Comparison of ENCODE assay signal across 8 cellular contexts in genomic region chr1:53945183-53945432, GRCh38. TPM values are rescaled to one million over a fixed set of nuclear protein-coding genes. Genes with fewer than 3 reads are reported as not detected.
A peak's percentile ranks its signal among the peaks of the same experiment; 100 is the strongest.
DNase-seq lines count a peak whose midpoint lies in the region; ATAC-seq, FAIRE-seq and TF ChIP-seq lines count a peak whose summit lies in the region.

No MANE protein-coding gene starts in this region.

- H4K8ac ChIP-seq in neuronal stem cell (ENCODE audit: low read depth, low read length), result no peak overlapping the region

- H3K27ac ChIP-seq in CD4-positive, alpha-beta T cell (ENCODE audit: low read depth, low read length), result peak overlapping the region; percentile 55
- peak overlapping the region; percentile 80 for H3K27ac ChIP-seq in effector memory CD4-positive, alpha-beta T cell (ENCODE audit: insufficient read depth, low read length, poor library complexity, severe bottlenecking)
- H3K27ac ChIP-seq in neuronal stem cell (replicated peaks; ENCODE audit: low read length), result peak overlapping the region; percentile 71

- peak overlapping the region; percentile 77 for H3K14ac ChIP-seq in neuronal stem cell (ENCODE audit: low read length)

- peaks cover 15% of the 10 kb centered on the region for H3K4me1 ChIP-seq in effector memory CD4-positive, alpha-beta T cell (ENCODE audit: control insufficient read depth, insufficient read depth, low read length, poor library complexity, severe bottlenecking)
- peaks cover 4 to 11% of the 10 kb centered on the region in 2 donors for H3K4me1 ChIP-seq in neuronal stem cell (ENCODE audit: control insufficient read depth in 2 of 2, insufficient read depth in 1 of 2, low read depth in 1 of 2, low read length in 2 of 2)

- H3K4me3 Mint-ChIP-seq in CD4-positive, alpha-beta T cell, result peak overlapping the region; percentile 99

- no peak for FAIRE-seq in RCC 7860 (lab: Jason Lieb, UNC)

- no peak for TF ChIP-seq POLR2A in NB4 (IDR thresholded peaks at IDR 0.05; ENCODE audit: extremely low read depth, insufficient read length)

- H3K4ac ChIP-seq in neuronal stem cell (ENCODE audit: low read length), result no peak overlapping the region

- H3K36me3 ChIP-seq in effector memory CD4-positive, alpha-beta T cell (ENCODE audit: control insufficient read depth, insufficient read depth, low read length), result no peaks in the 10 kb centered on the region
- H3K36me3 ChIP-seq in neuronal stem cell (replicated peaks in 1 of 2; ENCODE audit: control insufficient read depth in 2 of 2, insufficient read depth in 2 of 2, low read length in 2 of 2), result peaks cover under 1 to 23% of the 10 kb centered on the region in 2 donors

- H3K4me1 Mint-ChIP-seq in CD4-positive, alpha-beta T cell (ENCODE audit: low read depth), result peaks cover 61% of the 10 kb centered on the region

- H3K27me3 Mint-ChIP-seq in CD4-positive, alpha-beta T cell, result no peaks in the 10 kb centered on the region

- H3K27ac Mint-ChIP-seq in CD4-positive, alpha-beta T cell, result peak overlapping the region; percentile 91

- H3K36me3 Mint-ChIP-seq in CD4-positive, alpha-beta T cell (ENCODE audit: low read depth), result peaks cover 13% of the 10 kb centered on the region

- DNase-seq in CD4-positive, alpha-beta T cell, result no peak
- DNase-seq in NB4 (ENCODE audit: low read depth) (no peak), neuronal stem cell (ENCODE audit: low spot score) (no peak), RCC 7860 (ENCODE audit: low spot score) (no peak)
- no peak for DNase-seq in effector memory CD4-positive, alpha-beta T cell
- no peak for DNase-seq in activated CD8-positive, alpha-beta memory T cell treated with anti-CD3 and anti-CD28 coated beads for 24 hours

- POLR2A ChIA-PET in CD4-positive, alpha-beta T cell (lab: Charles Lee), result interaction anchor here (0.6 to 2.9 kb wide), 21 partner anchors 9 to 1541 kb away, joined by 3 to 54 read pairs (median 5); partner anchors contain the start of genes DIO1, NDC1, ORC1 and PRPF38A

- H3K23ac ChIP-seq in neuronal stem cell (ENCODE audit: low read depth, low read length, poor library complexity), result peak overlapping the region; percentile 98

- CTCF ChIA-PET in CD4-positive, alpha-beta T cell (lab: Charles Lee), result interaction anchor here (0.6 to 2.6 kb wide), 6 partner anchors 14 to 544 kb away, joined by 3 to 19 read pairs (median 4); partner anchors contain the start of gene NDC1

- H3K18ac ChIP-seq in neuronal stem cell (ENCODE audit: low read length), result peak overlapping the region; percentile 86

- peak overlapping the region; percentile 99 for H2BK5ac ChIP-seq in neuronal stem cell (ENCODE audit: low read length)

- peak overlapping the region; percentile 81 for H3K4me3 ChIP-seq in NB4 (ENCODE audit: low read depth, low read length)
- H3K4me3 ChIP-seq in effector memory CD4-positive, alpha-beta T cell (ENCODE audit: insufficient read depth, low read depth, low read length, poor library complexity, severe bottlenecking), result peak overlapping the region; percentile 89
- peak overlapping the region; percentile 92 to 97 for H3K4me3 ChIP-seq in neuronal stem cell (ENCODE audit: low read length in 2 of 2)

- WGBS in neuronal stem cell (ENCODE audit: extremely low coverage in 2 of 2, insufficient read length in 2 of 2, insufficient replicate concordance in 1 of 2), 2 donors, result no CpG with 5 or more reads among the region's 16 CpGs

- H3K4me2 ChIP-seq in neuronal stem cell (ENCODE audit: insufficient read depth, low read length, poor library complexity, severe bottlenecking), result peak overlapping the region; percentile 72

- peaks cover 6% of the 10 kb centered on the region for H3K79me1 ChIP-seq in neuronal stem cell (ENCODE audit: low read depth, low read length)

- H3K27me3 ChIP-seq in CD4-positive, alpha-beta T cell (ENCODE audit: control insufficient read depth, insufficient read depth, low read length), result no peaks in the 10 kb centered on the region
- H3K27me3 ChIP-seq in effector memory CD4-positive, alpha-beta T cell (replicated peaks; ENCODE audit: control insufficient read depth, insufficient read depth, low read length, poor library complexity, severe bottlenecking), result no peaks in the 10 kb centered on the region
- H3K27me3 ChIP-seq in neuronal stem cell (ENCODE audit: control insufficient read depth in 3 of 3, insufficient read depth in 3 of 3, low read depth in 1 of 3, low read length in 3 of 3), result no peaks in the 10 kb centered on the region

- H2BK15ac ChIP-seq in neuronal stem cell (ENCODE audit: low read length), result no peak overlapping the region

- no peak overlapping the region for H2BK120ac ChIP-seq in neuronal stem cell (ENCODE audit: low read depth, low read length)

- H3K9ac ChIP-seq in neuronal stem cell (ENCODE audit: low read depth, low read length, poor library complexity), result peak overlapping the region; percentile 97

- no peaks in the 10 kb centered on the region for H3K9me3 ChIP-seq in CD4-positive, alpha-beta T cell (ENCODE audit: control insufficient read depth, low read length)
- no peaks in the 10 kb centered on the region for H3K9me3 ChIP-seq in effector memory CD4-positive, alpha-beta T cell (ENCODE audit: control insufficient read depth, low read length)
- peaks cover 0 to 5% of the 10 kb centered on the region in 2 donors for H3K9me3 ChIP-seq in neuronal stem cell (replicated peaks in 1 of 2; ENCODE audit: control insufficient read depth in 2 of 2, insufficient read depth in 1 of 2, low read depth in 1 of 2, low read length in 2 of 2)

- ATAC-seq in CD4-positive, alpha-beta T cell (ENCODE audit: poor library complexity), result no peak
- no peak for ATAC-seq in HG03521 (IDR thresholded peaks at IDR 0.05; ENCODE audit: unreplicated experiment)
- no peak for ATAC-seq in HG03442 (IDR thresholded peaks at IDR 0.05; ENCODE audit: unreplicated experiment)

- H2AK5ac ChIP-seq in neuronal stem cell (ENCODE audit: low read depth, low read length), result peak overlapping the region; percentile 66

- H2BK12ac ChIP-seq in neuronal stem cell (ENCODE audit: low read length), result no peak overlapping the region

- intact Hi-C loops in CD4-positive, alpha-beta T cell (cut with DNase I, micrococcal nuclease), result loop anchor here (2.0 to 10.0 kb wide), 8 partner anchors 108 to 1890 kb away; partner anchors contain the start of genes BTF3L4 (in 1 of the 2), CC2D1B (in 1 of the 2), LRP8 (in 1 of the 2) and TCEANC2 (in 1 of the 2)

- H4K91ac ChIP-seq in neuronal stem cell (ENCODE audit: low read depth, low read length, poor library complexity), result no peak overlapping the region

- no peaks in the 10 kb centered on the region for H3K9me3 Mint-ChIP-seq in CD4-positive, alpha-beta T cell

- no peak for TF ChIP-seq CTCF in CD4-positive, alpha-beta T cell (IDR thresholded peaks at IDR 0.05)
- no peak for TF ChIP-seq CTCF in NB4 (IDR thresholded peaks at IDR 0.05; ENCODE audit: low read depth, low read length)

- peak overlapping the region; percentile 98 for H2AFZ ChIP-seq in neuronal stem cell (ENCODE audit: low read length)

RNA-seq across cellular contexts. Expression of gene IFT25, which starts 0.4 kb away (rescaled TPM):
- total RNA-seq in CD4-positive, alpha-beta T cell, result 10 to 100 TPM; 12.7 to 13.9 TPM
- 49.8 TPM for polyA plus RNA-seq in neuronal stem cell (2013, experiment 1 of 2)
- 49.9 TPM for polyA plus RNA-seq in neuronal stem cell (2013, experiment 2 of 2)

RNA-seq across cellular contexts. Expression of gene LRRC42, which starts 1.0 kb away (rescaled TPM):
- 1 to 10 TPM; 3.9 to 5.0 TPM for total RNA-seq in CD4-positive, alpha-beta T cell
- 46.8 TPM for polyA plus RNA-seq in neuronal stem cell (2013, experiment 1 of 2)
- 45.9 TPM for polyA plus RNA-seq in neuronal stem cell (2013, experiment 2 of 2)

RNA-seq across cellular contexts. Expression of gene DIO1, which starts 51.1 kb away (rescaled TPM):
- not detected for total RNA-seq in CD4-positive, alpha-beta T cell
- 0.03 TPM for polyA plus RNA-seq in neuronal stem cell (2013, experiment 1 of 2)
- not detected for polyA plus RNA-seq in neuronal stem cell (2013, experiment 2 of 2)

RNA-seq across cellular contexts. Expression of gene YIPF1, which starts 55.5 kb away (rescaled TPM):
- 1 to 10 TPM; 4.3 to 5.5 TPM for total RNA-seq in CD4-positive, alpha-beta T cell
- 35.2 TPM for polyA plus RNA-seq in neuronal stem cell (2013, experiment 1 of 2)
- 34.2 TPM for polyA plus RNA-seq in neuronal stem cell (2013, experiment 2 of 2)
